ENCODE assay signal across 19 cellular contexts in the genomic region with DNA sequence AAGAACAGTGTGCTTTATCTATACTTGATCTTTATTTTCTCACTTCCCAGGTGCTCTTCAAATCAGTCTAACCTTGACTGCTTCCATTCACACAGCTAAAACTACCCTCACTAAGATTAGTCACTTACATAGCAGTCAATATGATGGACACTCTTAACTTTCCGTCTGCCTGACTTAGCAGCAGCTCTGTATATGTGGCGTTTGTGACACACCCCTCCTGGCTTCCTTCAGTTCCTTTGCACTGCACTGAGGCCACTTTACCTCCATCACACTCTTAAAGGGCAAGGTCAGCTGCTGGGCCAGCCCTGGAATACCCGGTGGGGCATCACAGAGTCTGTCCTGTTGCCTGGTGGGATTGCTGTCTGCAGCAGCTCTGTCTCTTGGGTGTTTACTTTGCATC. TPM values are rescaled to one million over a fixed set of nuclear protein-coding genes. Genes with fewer than 3 reads are reported as not detected.
"Had no signal": no experiment of that assay in that cellular context is flagged by ENCODE, and none has a peak within 500 bp of the region (broad histone marks: within the 10 kb centered on the region; RNA-seq: fewer than 3 reads in every experiment).

No MANE protein-coding gene starts in this region.

- H3K27me3 ChIP-seq: heart left ventricle, left lung, sigmoid colon, upper lobe of left lung had no signal

- H3K4me1 Mint-ChIP-seq: activated CD4-positive, alpha-beta T cell treated with anti-CD3 and anti-CD28 coated beads, Interleukin-2, amount 10 ng/mL, durations not matched to agents 7 days and 5 days; endodermal cell; naive thymus-derived CD4-positive, alpha-beta T cell had no signal

- H3K4me3 ChIP-seq: coronary artery, heart left ventricle, left lung, lung, sigmoid colon, upper lobe of left lung had no signal

- H3K27me3 Mint-ChIP-seq: activated CD4-positive, alpha-beta T cell treated with anti-CD3 and anti-CD28 coated beads, Interleukin-2, amount 10 ng/mL, durations not matched to agents 7 days and 5 days; naive thymus-derived CD4-positive, alpha-beta T cell had no signal

- ATAC-seq: activated CD4-positive, CD25-positive, alpha-beta regulatory T cell treated with anti-CD3 and anti-CD28 coated beads, Interleukin-2, amount 50 U/mL, for 24 hours; heart left ventricle; left lung; naive thymus-derived CD4-positive, alpha-beta T cell had no signal

- H3K27ac Mint-ChIP-seq: activated CD4-positive, alpha-beta T cell treated with anti-CD3 and anti-CD28 coated beads, Interleukin-2, amount 10 ng/mL, durations not matched to agents 7 days and 5 days; activated naive CD4-positive, alpha-beta T cell treated with anti-CD3 and anti-CD28 coated beads for 36 hours; endodermal cell; naive thymus-derived CD4-positive, alpha-beta T cell had no signal

- DNase-seq: activated CD4-positive, alpha-beta T cell treated with anti-CD3 and anti-CD28 coated beads, Interleukin-2, amount 10 ng/mL, durations not matched to agents 7 days and 5 days; activated CD8-positive, alpha-beta memory T cell treated with anti-CD3 and anti-CD28 coated beads for 24 hours; activated effector memory CD4-positive, alpha-beta T cell treated with Interleukin-2 at 50 U/mL for 16 hours; activated naive CD4-positive, alpha-beta T cell treated with anti-CD3 and anti-CD28 coated beads for 36 hours; activated T-cell treated with anti-CD3 and anti-CD28 coated beads, Interleukin-2, amount 50 U/mL, for 48 hours; cerebellar nuclear complex; endodermal cell; heart left ventricle; left lung; naive thymus-derived CD4-positive, alpha-beta T cell; sigmoid colon; stimulated activated CD4-positive, alpha-beta T cell treated with anti-CD3 and anti-CD28 coated beads, Interleukin-2, amount 100 ng/mL, for 48 hours; stimulated activated naive CD4-positive, alpha-beta T cell treated with Interleukin-2 at 50 U/mL for 16 hours; upper lobe of left lung had no signal

- H3K4me1 ChIP-seq: heart left ventricle, left lung, sigmoid colon, upper lobe of left lung had no signal

- H3K27ac ChIP-seq: coronary artery, epithelial cell of prostate, heart left ventricle, left lung, sigmoid colon, upper lobe of left lung, VCaP had no signal

- H3K4me3 Mint-ChIP-seq: activated CD4-positive, alpha-beta T cell treated with anti-CD3 and anti-CD28 coated beads, Interleukin-2, amount 10 ng/mL, durations not matched to agents 7 days and 5 days; activated naive CD4-positive, alpha-beta T cell treated with anti-CD3 and anti-CD28 coated beads for 36 hours; endodermal cell; naive thymus-derived CD4-positive, alpha-beta T cell had no signal

- H3K9me3 ChIP-seq: heart left ventricle, left lung, sigmoid colon, upper lobe of left lung had no signal

- H3K9me3 Mint-ChIP-seq: activated CD4-positive, alpha-beta T cell treated with anti-CD3 and anti-CD28 coated beads, Interleukin-2, amount 10 ng/mL, durations not matched to agents 7 days and 5 days; activated naive CD4-positive, alpha-beta T cell treated with anti-CD3 and anti-CD28 coated beads for 36 hours; endodermal cell; naive thymus-derived CD4-positive, alpha-beta T cell had no signal

RNA-seq across cellular contexts. Expression of a gene that starts 35.6 kb away (rescaled TPM):
- total RNA-seq: activated CD4-positive, alpha-beta T cell treated with anti-CD3 and anti-CD28 coated beads, Interleukin-2, amount 10 ng/mL, durations not matched to agents 7 days and 5 days had no signal
